Comparison of ENCODE assay signal across 18 cellular contexts in genomic region chr3:125002414-125002811, GRCh38. TPM values are rescaled to one million over a fixed set of nuclear protein-coding genes. Genes with fewer than 3 reads are reported as not detected.
A peak's percentile ranks its signal among the peaks of the same experiment; 100 is the strongest.
DNase-seq lines count a peak whose midpoint lies in the region; ATAC-seq, FAIRE-seq and TF ChIP-seq lines count a peak whose summit lies in the region.
"Had no signal": no experiment of that assay in that cellular context is flagged by ENCODE, and none has a peak within 500 bp of the region (broad histone marks: within the 10 kb centered on the region; RNA-seq: fewer than 3 reads in every experiment).

No MANE protein-coding gene starts in this region.

- H3K27ac ChIP-seq in ectodermal cell (ENCODE audit: insufficient read depth, low read depth, low read length, poor library complexity, severe bottlenecking) (peak overlapping the region; percentile 73), muscle layer of colon (ENCODE audit: low read depth, low read length) (peak overlapping the region; percentile 74), upper lobe of right lung (peak overlapping the region; percentile 39)
- H3K27ac ChIP-seq: BLaER1 treated with 17β-estradiol and CSF1 and Interleukin-3, amounts not matched to agents 10 nM and 100 nM had no signal

- H3K36me3 Mint-ChIP-seq in natural killer cell = peaks cover 19% of the 10 kb centered on the region
- peaks cover under 1% of the 10 kb centered on the region for H3K36me3 Mint-ChIP-seq in natural killer cell treated with Interleukin-12 subunit alpha and Interleukin-12 subunit beta and Interleukin-15 and Interleukin-18, amount 100 ng/mL, for 72 hours

- intact Hi-C loops in natural killer cell (cut with micrococcal nuclease) = no loop called here
- intact Hi-C loops in upper lobe of right lung (cut with DNase I) = no loop called here

- no peak for TF ChIP-seq CTCF in natural killer cell (IDR thresholded peaks at IDR 0.05)
- TF ChIP-seq CTCF in upper lobe of right lung (IDR thresholded peaks at IDR 0.05) = no peak

- no peak for FAIRE-seq in GM12892 (lab: Jason Lieb, UNC)
- FAIRE-seq in H54 (lab: Jason Lieb, UNC) = no peak
- FAIRE-seq: colon, GM19239, K562 had no signal

- peak overlapping the region; percentile 14 to 57 for H3K27ac Mint-ChIP-seq in natural killer cell
- H3K27ac Mint-ChIP-seq in natural killer cell treated with Interleukin-12 subunit alpha and Interleukin-12 subunit beta and Interleukin-15 and Interleukin-18, amount 100 ng/mL, for 72 hours = no peak overlapping the region
- H3K27ac Mint-ChIP-seq: stimulated activated naive B cell treated with anti-CD40 and anti-IgM and Interleukin-4, amounts not matched to agents 10 μg/mL and 1 μg/mL and 100 μg/mL, for 72 hours had no signal

- H3K27me3 Mint-ChIP-seq in natural killer cell (ENCODE audit: low read depth in 2 of 2) = no peaks in the 10 kb centered on the region
- H3K27me3 Mint-ChIP-seq in natural killer cell treated with Interleukin-12 subunit alpha and Interleukin-12 subunit beta and Interleukin-15 and Interleukin-18, amount 100 ng/mL, for 72 hours = no peaks in the 10 kb centered on the region
- H3K27me3 Mint-ChIP-seq: stimulated activated naive B cell treated with anti-CD40 and anti-IgM and Interleukin-4, amounts not matched to agents 10 μg/mL and 1 μg/mL and 100 μg/mL, for 72 hours had no signal

- H3K4me1 Mint-ChIP-seq in natural killer cell = peaks cover 6 to 13% of the 10 kb centered on the region in 2 donors
- peaks cover 0 to 20% of the 10 kb centered on the region in 2 donors for H3K4me1 Mint-ChIP-seq in natural killer cell treated with Interleukin-12 subunit alpha and Interleukin-12 subunit beta and Interleukin-15 and Interleukin-18, amount 100 ng/mL, for 72 hours (ENCODE audit: low read depth in 2 of 2)
- H3K4me1 Mint-ChIP-seq: stimulated activated naive B cell treated with anti-CD40 and anti-IgM and Interleukin-4, amounts not matched to agents 10 μg/mL and 1 μg/mL and 100 μg/mL, for 72 hours had no signal

- H3K36me3 ChIP-seq in ectodermal cell (ENCODE audit: control insufficient read depth, insufficient read depth, low read length) = no peaks in the 10 kb centered on the region
- H3K36me3 ChIP-seq in muscle layer of colon (ENCODE audit: insufficient read depth, low read length) = peaks cover 66% of the 10 kb centered on the region
- peaks cover 85% of the 10 kb centered on the region for H3K36me3 ChIP-seq in upper lobe of right lung

- H3K9me3 ChIP-seq in ectodermal cell (ENCODE audit: control insufficient read depth, low read length) (no peaks in the 10 kb centered on the region), muscle layer of colon (ENCODE audit: low read length) (no peaks in the 10 kb centered on the region), upper lobe of right lung (no peaks in the 10 kb centered on the region)
- H3K9me3 ChIP-seq: BLaER1 treated with 17β-estradiol and CSF1 and Interleukin-3, amounts not matched to agents 10 nM and 100 nM had no signal

- H3K4me3 ChIP-seq in ectodermal cell (ENCODE audit: insufficient read depth, low read depth, low read length) (no peak overlapping the region), muscle layer of colon (ENCODE audit: low read depth in 1 of 2, low read length in 2 of 2) (no peak overlapping the region), upper lobe of right lung (no peak overlapping the region)
- H3K4me3 ChIP-seq: BLaER1 treated with 17β-estradiol and CSF1 and Interleukin-3, amounts not matched to agents 10 nM and 100 nM; K562 had no signal

- ATAC-seq in natural killer cell (peak in 2 of 3 donors; percentile 38 to 55), upper lobe of right lung (peak; percentile 20)
- ATAC-seq in natural killer cell treated with Interleukin-12 subunit alpha and Interleukin-12 subunit beta and Interleukin-15 and Interleukin-18, amount 100 ng/mL, for 72 hours = no peak
- ATAC-seq: activated CD8-positive, alpha-beta T cell treated with anti-CD3 and anti-CD28 coated beads, Interleukin-2, amount 10 ng/mL, durations not matched to agents 7 days and 5 days; K562; stimulated activated naive B cell treated with anti-CD40 and anti-IgM and Interleukin-4, amounts not matched to agents 10 μg/mL and 1 μg/mL and 100 μg/mL, for 72 hours had no signal

- H3K27me3 ChIP-seq in ectodermal cell (ENCODE audit: control insufficient read depth, insufficient read depth, low read length, poor library complexity, severe bottlenecking) = no peaks in the 10 kb centered on the region
- no peaks in the 10 kb centered on the region for H3K27me3 ChIP-seq in muscle layer of colon (ENCODE audit: control insufficient read depth in 1 of 2, insufficient read depth in 2 of 2, low read length in 2 of 2)
- H3K27me3 ChIP-seq in upper lobe of right lung = no peaks in the 10 kb centered on the region
- H3K27me3 ChIP-seq: BLaER1 treated with 17β-estradiol and CSF1 and Interleukin-3, amounts not matched to agents 10 nM and 100 nM had no signal

- no peak overlapping the region for H3K4me3 Mint-ChIP-seq in natural killer cell
- no peak overlapping the region for H3K4me3 Mint-ChIP-seq in natural killer cell treated with Interleukin-12 subunit alpha and Interleukin-12 subunit beta and Interleukin-15 and Interleukin-18, amount 100 ng/mL, for 72 hours
- H3K4me3 Mint-ChIP-seq: activated CD8-positive, alpha-beta T cell treated with anti-CD3 and anti-CD28 coated beads, Interleukin-2, amount 10 ng/mL, durations not matched to agents 7 days and 5 days; stimulated activated naive B cell treated with anti-CD40 and anti-IgM and Interleukin-4, amounts not matched to agents 10 μg/mL and 1 μg/mL and 100 μg/mL, for 72 hours had no signal

- no peaks in the 10 kb centered on the region for H3K9me3 Mint-ChIP-seq in natural killer cell
- no peaks in the 10 kb centered on the region for H3K9me3 Mint-ChIP-seq in natural killer cell treated with Interleukin-12 subunit alpha and Interleukin-12 subunit beta and Interleukin-15 and Interleukin-18, amount 100 ng/mL, for 72 hours
- H3K9me3 Mint-ChIP-seq: stimulated activated naive B cell treated with anti-CD40 and anti-IgM and Interleukin-4, amounts not matched to agents 10 μg/mL and 1 μg/mL and 100 μg/mL, for 72 hours had no signal

- TF ChIP-seq POLR2A in GM12892 (IDR thresholded peaks at IDR 0.05; ENCODE audit: low read depth, low read length) (no peak), H54 (IDR thresholded peaks at IDR 0.05; ENCODE audit: low read depth, low read length) (no peak)

- DNase-seq in natural killer cell (no peak), upper lobe of right lung (no peak), GM12892 (ENCODE audit: insufficient read length) (no peak), NCI-H82 (lab: John Stamatoyannopoulos, UW) (no peak), H54 (ENCODE audit: insufficient read length, low spot score) (no peak)
- DNase-seq in natural killer cell treated with Interleukin-12 subunit alpha and Interleukin-12 subunit beta and Interleukin-15 and Interleukin-18, amount 100 ng/mL, for 72 hours (ENCODE audit: low spot score) = no peak
- DNase-seq: activated CD8-positive, alpha-beta T cell treated with anti-CD3 and anti-CD28 coated beads, Interleukin-2, amount 10 ng/mL, durations not matched to agents 7 days and 5 days; mammary epithelial cell; NCI-H146; SHP77 treated with DMSO at 0.1 percent for 48 hours; stimulated activated CD4-positive, alpha-beta T cell treated with anti-CD3 and anti-CD28 coated beads, Interleukin-4, amount 100 ng/mL, for 4 hours; stimulated activated naive B cell treated with anti-CD40 and anti-IgM and Interleukin-4, amounts not matched to agents 10 μg/mL and 1 μg/mL and 100 μg/mL, for 72 hours had no signal

- 81 to 84% methylated on average over 5 of the region's 5 CpGs for WGBS in ectodermal cell, 2 experiments

- H3K4me1 ChIP-seq in ectodermal cell (ENCODE audit: control insufficient read depth, insufficient read depth, low read length) (peaks cover 30% of the 10 kb centered on the region), muscle layer of colon (ENCODE audit: insufficient read depth, low read length) (peaks cover 83% of the 10 kb centered on the region), upper lobe of right lung (peaks cover 23% of the 10 kb centered on the region)

- no peak overlapping the region for H3K9ac ChIP-seq in muscle layer of colon (ENCODE audit: low read length)
- H3K9ac ChIP-seq: BLaER1 treated with 17β-estradiol and CSF1 and Interleukin-3, amounts not matched to agents 10 nM and 100 nM had no signal

RNA-seq across cellular contexts. Expression of gene HEG1, which starts 53.4 kb away (rescaled TPM):
- total RNA-seq in natural killer cell (10 to 100 TPM; 52.1 to 83.5 (median 68.1) TPM), upper lobe of right lung (234 TPM)
- total RNA-seq in natural killer cell treated with Interleukin-12 subunit alpha and Interleukin-12 subunit beta and Interleukin-15 and Interleukin-18, amount 100 ng/mL, for 72 hours = 10 to 100 TPM; 14.6 to 47.0 TPM
- 18.6 TPM for polyA plus RNA-seq in ectodermal cell (2013, experiment 1 of 4)
- polyA plus RNA-seq in ectodermal cell (2013, experiment 2 of 4) = 23.1 TPM
- 17.7 TPM for polyA plus RNA-seq in ectodermal cell (2013, experiment 3 of 4)
- 20.5 TPM for polyA plus RNA-seq in ectodermal cell (2013, experiment 4 of 4)
- polyA plus RNA-seq in GM12892 (2012; ENCODE audit: missing spikeins) = 13.3 TPM
- polyA plus RNA-seq: K562 had no signal

Comparison
In these comparisons a context has a peak if more than half of its experiments do, and no peak if none do; other contexts are left out.
1. ATAC-seq: peak in natural killer cell (2 of 3) and upper lobe of right lung (single experiment); none in natural killer cell treated with Interleukin-12 subunit alpha and Interleukin-12 subunit beta and Interleukin-15 and Interleukin-18, amount 100 ng/mL, for 72 hours (0 of 2).
2. H3K27ac Mint-ChIP-seq: peak in natural killer cell (2 of 2); none in natural killer cell treated with Interleukin-12 subunit alpha and Interleukin-12 subunit beta and Interleukin-15 and Interleukin-18, amount 100 ng/mL, for 72 hours (0 of 2).
3. Peak in every context shown above with its lines, with median percentiles within 50 percentile points of each other: H3K27ac ChIP-seq.